In the genomic region with DNA sequence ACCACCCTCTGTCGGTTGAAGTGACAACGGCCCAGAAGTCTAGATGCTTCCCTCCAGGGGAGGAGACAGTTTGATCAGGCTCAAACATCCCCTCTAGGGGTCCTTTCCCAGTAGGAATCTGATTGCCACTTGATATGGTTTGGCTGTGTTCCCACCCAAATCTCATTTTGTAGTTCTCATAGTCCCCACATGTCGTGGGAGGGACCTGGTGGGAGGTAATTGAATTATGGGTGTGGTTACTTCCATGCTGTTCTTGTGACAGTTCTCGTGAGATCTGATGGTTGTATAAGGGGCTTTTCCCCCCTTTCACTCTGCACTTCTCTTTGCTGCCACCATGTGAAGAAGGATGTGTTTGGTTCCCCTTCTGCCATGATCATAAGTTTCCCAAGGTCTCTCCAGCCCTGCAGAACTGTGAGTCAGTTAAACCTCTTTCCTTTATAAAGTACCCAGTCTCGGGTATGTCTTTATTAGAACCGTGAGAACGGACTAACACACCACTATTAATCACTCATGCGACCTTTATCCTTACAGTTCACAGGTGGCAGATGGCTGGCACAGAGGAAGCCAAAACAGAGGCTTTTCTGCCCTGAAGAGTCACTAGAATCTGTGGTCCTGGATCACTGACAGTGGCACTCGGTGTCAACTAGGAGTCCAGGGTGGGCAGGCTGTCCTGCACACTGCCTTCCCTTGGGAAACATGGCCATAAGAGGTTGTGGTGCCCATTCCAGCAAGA, we compare ENCODE assay signal across 23 cellular contexts.
"Had no signal": no experiment of that assay in that cellular context is flagged by ENCODE, and none has a peak within 500 bp of the region (broad histone marks: within the 10 kb centered on the region; RNA-seq: fewer than 3 reads in every experiment).

No MANE protein-coding gene starts in this region.

- H3K4me1 ChIP-seq: breast epithelium, neural progenitor cell, prostate gland, transverse colon, uterus had no signal

- H3K4me3 ChIP-seq: breast epithelium, esophagus muscularis mucosa, gastroesophageal sphincter, heart right ventricle, mucosa of descending colon, neural progenitor cell, prostate gland, right atrium auricular region, suprapubic skin, transverse colon, uterus had no signal

- ATAC-seq: activated T-helper 17 cell treated with anti-CD3 and anti-CD28 coated beads, Interleukin-2, amount 50 U/mL, for 72 hours; gastroesophageal sphincter; heart right ventricle; left ventricle myocardium superior; mucosa of descending colon; stimulated activated naive CD8-positive, alpha-beta T cell treated with anti-CD3 and anti-CD28 coated beads, Interleukin-15, amount 100 ng/mL, for 72 hours had no signal

- H3K27ac ChIP-seq: breast epithelium, esophagus muscularis mucosa, gastroesophageal sphincter, heart right ventricle, neural progenitor cell, prostate gland, right atrium auricular region, suprapubic skin, transverse colon, uterus had no signal

- H3K36me3 ChIP-seq: neural progenitor cell, prostate gland, uterus had no signal

- H3K4me2 ChIP-seq: neural progenitor cell had no signal

- H3K9ac ChIP-seq: neural progenitor cell had no signal

- H3K27me3 ChIP-seq: breast epithelium, esophagus muscularis mucosa, gastroesophageal sphincter, heart right ventricle, neural progenitor cell, right atrium auricular region, suprapubic skin, transverse colon, uterus had no signal

- DNase-seq: activated CD4-positive, alpha-beta memory T cell treated with anti-CD3 and anti-CD28 coated beads for 36 hours; activated CD4-positive, alpha-beta T cell treated with anti-CD3 and anti-CD28 coated beads for 4 hours; activated naive CD4-positive, alpha-beta T cell treated with Interleukin-2 at 50 U/mL for 16 hours; aorta; cerebellar nuclear complex; cortex of kidney; effector CD4-positive, alpha-beta T cell; heart right ventricle; left ventricle myocardium superior; mucosa of descending colon; naive B cell; stimulated activated CD4-positive, alpha-beta T cell treated with anti-CD3 and anti-CD28 coated beads, Interleukin-2, amount 100 ng/mL, for 48 hours; stimulated activated naive CD8-positive, alpha-beta T cell treated with anti-CD3 and anti-CD28 coated beads, Interleukin-15, amount 100 ng/mL, for 72 hours; transverse colon; uterus had no signal
